In genomic region chr21:38725196-38726157, GRCh38 we compare ENCODE assay signal across 26 cellular contexts.
DNase-seq lines count a peak whose midpoint lies in the region; ATAC-seq and TF ChIP-seq lines count a peak whose summit lies in the region.
"Had no signal": no experiment of that assay in that cellular context is flagged by ENCODE, and none has a peak within 500 bp of the region (broad histone marks: within the 10 kb centered on the region; RNA-seq: fewer than 3 reads in every experiment).

No MANE protein-coding gene starts in this region.

- in situ Hi-C loops in mammary epithelial cell (cut with MboI; ENCODE audit: low sequenced_read_pairs in 2 of 2), result no loop called here

- no peak for TF ChIP-seq POLR2A in breast epithelium (IDR thresholded peaks at IDR 0.05)

- no peak overlapping the region for H3K27ac ChIP-seq in mammary epithelial cell (ENCODE audit: insufficient read depth, low read depth, low read length)
- no peak overlapping the region for H3K27ac ChIP-seq in breast epithelium
- H3K27ac ChIP-seq in RWPE2 (ENCODE audit: poor library complexity, severe bottlenecking), result no peak overlapping the region
- peak overlapping the region; percentile 82 for H3K27ac ChIP-seq in epithelial cell of prostate
- H3K27ac ChIP-seq in right atrium auricular region, result no peak overlapping the region
- H3K27ac ChIP-seq: A549, KMS-11, SJCRH30 had no signal

- 78% methylated on average over 5 of the region's 5 CpGs for WGBS in mammary epithelial cell (ENCODE audit: low coverage, missing lambda C conversion rate)

- no peaks in the 10 kb centered on the region for H3K79me2 ChIP-seq in mammary epithelial cell (ENCODE audit: insufficient read depth, low read length)

- no peak overlapping the region for H3K4me2 ChIP-seq in mammary epithelial cell (ENCODE audit: insufficient read depth, low read depth, low read length)
- H3K4me2 ChIP-seq: A549, GM23338, KMS-11 had no signal

- TF ChIP-seq CTCF in mammary epithelial cell (conservative IDR thresholded peaks at IDR 0.05 in 1 of 2, IDR thresholded peaks at IDR 0.05 in 1 of 2; ENCODE audit: extremely low read depth in 1 of 2, insufficient read depth in 1 of 2, low read depth in 1 of 2, low read length in 2 of 2) (no peak), breast epithelium (IDR thresholded peaks at IDR 0.05) (no peak), RWPE2 (IDR thresholded peaks at IDR 0.05; ENCODE audit: poor library complexity, severe bottlenecking) (no peak), right atrium auricular region (IDR thresholded peaks at IDR 0.05) (no peak), natural killer cell (IDR thresholded peaks at IDR 0.05) (no peak)

- no peaks in the 10 kb centered on the region for H3K27me3 ChIP-seq in mammary epithelial cell (ENCODE audit: insufficient read depth, low read length)
- no peaks in the 10 kb centered on the region for H3K27me3 ChIP-seq in breast epithelium
- no peaks in the 10 kb centered on the region for H3K27me3 ChIP-seq in RWPE2 (ENCODE audit: insufficient read depth, poor library complexity, severe bottlenecking)
- H3K27me3 ChIP-seq in right atrium auricular region, result no peaks in the 10 kb centered on the region

- H3K9me3 Mint-ChIP-seq in natural killer cell, result peaks cover 2% of the 10 kb centered on the region in 2 donors

- DNase-seq in mammary epithelial cell (peak; percentile 83), breast epithelium (ENCODE audit: low spot score in 2 of 2) (no peak), RWPE2 (ENCODE audit: low spot score) (no peak), epithelial cell of prostate (ENCODE audit: low read depth, low spot score) (peak; percentile 98), right atrium auricular region (ENCODE audit: low spot score) (no peak), natural killer cell (no peak), ureter (ENCODE audit: low spot score) (no peak)
- DNase-seq: C1 segment of cervical spinal cord; Caco-2; CD8-positive, alpha-beta T cell; H9; HFFc6; MM.1S; NCI-H1092 treated with DMSO at 0.1 percent for 48 hours; NCI-H1436; NCI-H187; NCI-H2081 treated with DMSO at 0.1 percent for 48 hours; NCI-H2171; NCI-H226; NCI-H510A; NCI-H69; SJCRH30 had no signal

- peaks cover 15% of the 10 kb centered on the region for H3K9me3 ChIP-seq in mammary epithelial cell (replicated peaks; ENCODE audit: insufficient read depth, low read length)
- peaks cover 17 to 18% of the 10 kb centered on the region in 2 donors for H3K9me3 ChIP-seq in breast epithelium
- H3K9me3 ChIP-seq in RWPE2 (ENCODE audit: severe bottlenecking), result peaks cover 3% of the 10 kb centered on the region
- peaks cover 4 to 24% of the 10 kb centered on the region in 2 donors for H3K9me3 ChIP-seq in right atrium auricular region
- H3K9me3 ChIP-seq: SJCRH30 had no signal

- H4K20me1 ChIP-seq in mammary epithelial cell (ENCODE audit: insufficient read depth, low read length), result no peaks in the 10 kb centered on the region

- H3K4me1 Mint-ChIP-seq in natural killer cell, result no peaks in the 10 kb centered on the region

- H3K4me1 ChIP-seq in mammary epithelial cell (ENCODE audit: insufficient read depth, low read length) (peaks cover 10% of the 10 kb centered on the region), breast epithelium (no peaks in the 10 kb centered on the region), RWPE2 (ENCODE audit: insufficient read depth, poor library complexity, severe bottlenecking) (no peaks in the 10 kb centered on the region), right atrium auricular region (no peaks in the 10 kb centered on the region)
- H3K4me1 ChIP-seq: A549, Caco-2, SJCRH30 had no signal

- CTCF ChIA-PET in mammary epithelial cell (lab: Charles Lee; ENCODE audit: low non-redundant PET), result interaction anchor here (0.6 kb wide), 1 partner anchor 555 kb away, joined by 3 read pairs; no protein-coding TSS in a partner anchor

- ATAC-seq in RWPE2 (ENCODE audit: low read depth), result 0 out of 3 replicates have a peak, but pooled peaks have one; percentile 31
- ATAC-seq in natural killer cell, result no peak
- ATAC-seq: A549; CD8-positive, alpha-beta T cell; GM23338; Right ventricle myocardium inferior had no signal

- no peak overlapping the region for H3K4me3 Mint-ChIP-seq in natural killer cell
- H3K4me3 Mint-ChIP-seq: CD8-positive, alpha-beta T cell; GM23338; H9; HFFc6 had no signal

- dilution Hi-C loops in mammary epithelial cell (cut with HindIII; ENCODE audit: low sequenced_read_pairs), result no loop called here

- H3K9ac ChIP-seq in mammary epithelial cell (ENCODE audit: insufficient read depth, low read length), result no peak overlapping the region
- H3K9ac ChIP-seq: KMS-11 had no signal

- H3K36me3 Mint-ChIP-seq in natural killer cell, result peaks cover 8% of the 10 kb centered on the region
- H3K36me3 Mint-ChIP-seq: CD8-positive, alpha-beta T cell had no signal

- H3K27ac Mint-ChIP-seq in natural killer cell, result no peak overlapping the region
- H3K27ac Mint-ChIP-seq: CD8-positive, alpha-beta T cell; GM23338; H9; HFFc6 had no signal

- intact Hi-C loops in mammary epithelial cell (cut with micrococcal nuclease), result no loop called here
- intact Hi-C loops in breast epithelium (cut with DNase I; ENCODE audit: low total_unique reads), result no loop called here
- intact Hi-C loops in natural killer cell (cut with micrococcal nuclease), result no loop called here

- peaks cover 18 to 20% of the 10 kb centered on the region in 2 donors for H3K27me3 Mint-ChIP-seq in natural killer cell (ENCODE audit: low read depth in 2 of 2)

- H3K4me3 ChIP-seq in mammary epithelial cell (replicated peaks in 1 of 3; ENCODE audit: insufficient read depth in 1 of 3, low read depth in 2 of 3, low read length in 3 of 3) (no peak overlapping the region), breast epithelium (no peak overlapping the region), RWPE2 (ENCODE audit: severe bottlenecking) (no peak overlapping the region), right atrium auricular region (no peak overlapping the region)
- H3K4me3 ChIP-seq: A549, GM23338, SJCRH30 had no signal

- H2AFZ ChIP-seq in mammary epithelial cell (ENCODE audit: low read depth, low read length), result no peak overlapping the region

- no TSS peak for BruUV-seq in mammary epithelial cell (replicated peaks; lab: Mats Ljungman, UMichigan)

- H3K36me3 ChIP-seq in mammary epithelial cell (ENCODE audit: insufficient read depth, low read length) (no peaks in the 10 kb centered on the region), breast epithelium (no peaks in the 10 kb centered on the region), RWPE2 (ENCODE audit: low read depth) (no peaks in the 10 kb centered on the region), right atrium auricular region (no peaks in the 10 kb centered on the region)
- H3K36me3 ChIP-seq: SJCRH30 had no signal

Comparison
In these comparisons a context has a peak if more than half of its experiments do, and no peak if none do; other contexts are left out.
1. DNase-seq: peak in mammary epithelial cell (single experiment) and epithelial cell of prostate (single experiment); none in breast epithelium (0 of 2), RWPE2 (single experiment), right atrium auricular region (single experiment), natural killer cell (single experiment) and ureter (single experiment).